In the genomic region with DNA sequence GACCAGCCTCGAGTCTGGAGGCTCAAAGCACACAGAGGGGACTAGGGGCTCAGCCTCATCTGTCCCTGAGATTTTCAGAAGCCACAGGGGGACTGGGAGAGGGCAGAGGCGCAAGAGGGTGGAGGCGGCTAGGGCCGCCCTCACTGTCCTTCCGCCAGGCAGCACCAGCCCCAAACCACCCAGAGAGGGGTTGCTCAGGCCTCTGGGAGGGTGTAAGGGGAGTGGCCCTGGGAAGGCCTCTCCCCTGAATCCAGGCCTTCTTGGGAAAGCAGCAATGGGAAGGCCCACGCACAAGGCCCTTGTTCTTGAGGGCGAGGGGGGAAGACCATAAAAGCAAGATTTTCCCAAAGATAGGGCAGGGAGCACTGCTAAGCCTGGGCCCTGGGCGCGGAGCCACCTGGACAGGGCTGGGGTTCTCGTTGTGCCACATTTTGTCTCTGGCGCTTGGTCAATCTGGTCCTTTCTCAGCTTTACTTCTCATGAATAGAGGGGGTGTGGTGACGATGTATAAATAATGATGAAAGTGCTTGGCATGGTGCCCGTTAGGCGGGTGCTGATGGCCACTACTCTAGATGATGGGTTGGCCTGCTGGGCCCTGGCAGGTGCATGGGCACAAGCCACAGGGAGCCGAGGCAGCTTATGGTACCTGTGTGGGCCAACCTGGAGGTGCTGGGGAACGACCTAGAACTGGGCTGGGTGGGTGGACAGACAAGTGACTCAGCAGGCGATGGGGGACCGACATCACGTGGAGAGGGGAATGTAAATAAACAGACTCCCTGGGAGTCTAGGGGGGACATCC, we compare ENCODE assay signal across 9 cellular contexts. TPM values are rescaled to one million over a fixed set of nuclear protein-coding genes. Genes with fewer than 3 reads are reported as not detected.
A peak's percentile ranks its signal among the peaks of the same experiment; 100 is the strongest.
DNase-seq lines count a peak whose midpoint lies in the region; ATAC-seq, FAIRE-seq and TF ChIP-seq lines count a peak whose summit lies in the region.
"Had no signal": no experiment of that assay in that cellular context is flagged by ENCODE, and none has a peak within 500 bp of the region (broad histone marks: within the 10 kb centered on the region; RNA-seq: fewer than 3 reads in every experiment).

No MANE protein-coding gene starts in this region.

- 0 out of 2 replicates have a peak overlapping the region, but pooled peaks have one; percentile 32 for H3K27ac Mint-ChIP-seq in WTC11
- no peak overlapping the region for H3K27ac Mint-ChIP-seq in stimulated activated naive B cell treated with anti-CD40 and anti-IgM and Interleukin-4, amounts not matched to agents 10 μg/mL and 1 μg/mL and 100 μg/mL, for 72 hours

- H3K4me3 ChIP-seq in lung = no peak overlapping the region
- H3K4me3 ChIP-seq in esophagus squamous epithelium = no peak overlapping the region

- intact Hi-C loops in esophagus squamous epithelium (cut with DNase I) = loop anchor here (5.0 kb wide), 1 partner anchor 437 kb away; the partner anchor contains the start of gene PTK6

- no peak overlapping the region for H3K4me3 Mint-ChIP-seq in WTC11
- no peak overlapping the region for H3K4me3 Mint-ChIP-seq in stimulated activated naive B cell treated with anti-CD40 and anti-IgM and Interleukin-4, amounts not matched to agents 10 μg/mL and 1 μg/mL and 100 μg/mL, for 72 hours

- FAIRE-seq in D721Med (lab: Jason Lieb, UNC) = no peak

- CTCF ChIA-PET in WTC11 (lab: Charles Lee) = interaction anchor here (0.6 to 2.3 kb wide), 51 partner anchors 12 to 492 kb away, joined by 3 to 54 read pairs (median 5); partner anchors contain the start of genes ARFRP1, C20orf204, PTK6 and STMN3

- H3K27ac ChIP-seq in lung (ENCODE audit: low read depth in 1 of 2, low read length in 1 of 2) (no peak overlapping the region), esophagus squamous epithelium (peak overlapping the region in 2 of 4 donors; percentile 49 to 64)
- H3K27ac ChIP-seq: PC-9 had no signal

- POLR2A ChIA-PET in WTC11 (lab: Charles Lee) = interaction anchor here (1.0 kb wide), 1 partner anchor 110 kb away, joined by 3 read pairs; the partner anchor contains the start of gene TPD52L2

- no peaks in the 10 kb centered on the region for H3K36me3 Mint-ChIP-seq in WTC11
- H3K36me3 Mint-ChIP-seq in stimulated activated naive B cell treated with anti-CD40 and anti-IgM and Interleukin-4, amounts not matched to agents 10 μg/mL and 1 μg/mL and 100 μg/mL, for 72 hours = peaks cover 23 to 27% of the 10 kb centered on the region in 2 donors

- H3K27me3 ChIP-seq in lung (ENCODE audit: control insufficient read depth, insufficient read depth) (no peaks in the 10 kb centered on the region), esophagus squamous epithelium (no peaks in the 10 kb centered on the region)

- H3K4me1 Mint-ChIP-seq in WTC11 = peaks cover 18% of the 10 kb centered on the region
- H3K4me1 Mint-ChIP-seq in stimulated activated naive B cell treated with anti-CD40 and anti-IgM and Interleukin-4, amounts not matched to agents 10 μg/mL and 1 μg/mL and 100 μg/mL, for 72 hours = peaks cover 25 to 44% of the 10 kb centered on the region in 2 donors

- peaks cover 34% of the 10 kb centered on the region for H3K27me3 Mint-ChIP-seq in WTC11 (ENCODE audit: low read depth)
- no peaks in the 10 kb centered on the region for H3K27me3 Mint-ChIP-seq in stimulated activated naive B cell treated with anti-CD40 and anti-IgM and Interleukin-4, amounts not matched to agents 10 μg/mL and 1 μg/mL and 100 μg/mL, for 72 hours

- WGBS in lung, 2 donors = 70 to 79% methylated on average over 19 of the region's 19 CpGs
- 58 to 67% methylated on average over 14 to 16 of the region's 19 CpGs for WGBS in esophagus squamous epithelium, 2 donors

- peak; percentile 10 for DNase-seq in D721Med (ENCODE audit: insufficient read length, low spot score)
- DNase-seq in NCI-H1092 treated with DMSO at 0.1 percent for 48 hours (lab: John Stamatoyannopoulos, UW) = peak; percentile 96
- no peak for DNase-seq in WTC11 (ENCODE audit: low spot score)
- peak; percentile 42 for DNase-seq in lung (ENCODE audit: low spot score)
- DNase-seq in esophagus squamous epithelium (lab: John Stamatoyannopoulos, UW) = no peak
- no peak for DNase-seq in Ammon's horn (ENCODE audit: low spot score)
- no peak for DNase-seq in dedifferentiated amniotic fluid mesenchymal stem cell (ENCODE audit: extremely low spot score)
- no peak for DNase-seq in stimulated activated naive B cell treated with anti-CD40 and anti-IgM and Interleukin-4, amounts not matched to agents 10 μg/mL and 1 μg/mL and 100 μg/mL, for 72 hours

- ATAC-seq in WTC11 = no peak
- ATAC-seq in lung (ENCODE audit: insufficient read depth, low FRiP score) = no peak
- ATAC-seq in stimulated activated naive B cell treated with anti-CD40 and anti-IgM and Interleukin-4, amounts not matched to agents 10 μg/mL and 1 μg/mL and 100 μg/mL, for 72 hours (replicated peaks) = no peak

- H3K9me3 Mint-ChIP-seq in WTC11 = no peaks in the 10 kb centered on the region
- H3K9me3 Mint-ChIP-seq in stimulated activated naive B cell treated with anti-CD40 and anti-IgM and Interleukin-4, amounts not matched to agents 10 μg/mL and 1 μg/mL and 100 μg/mL, for 72 hours = no peaks in the 10 kb centered on the region

- H3K36me3 ChIP-seq in lung (ENCODE audit: control insufficient read depth in 2 of 2, insufficient read depth in 2 of 2, low read length in 2 of 2) = no peaks in the 10 kb centered on the region
- peaks cover 0 to 24% (median 0%) of the 10 kb centered on the region in 3 donors for H3K36me3 ChIP-seq in esophagus squamous epithelium

- TF ChIP-seq POLR2A in esophagus squamous epithelium (IDR thresholded peaks at IDR 0.05) = no peak

- H3K9me3 ChIP-seq in lung (ENCODE audit: control insufficient read depth in 2 of 2, insufficient read depth in 1 of 2, low read length in 1 of 2) (no peaks in the 10 kb centered on the region), esophagus squamous epithelium (no peaks in the 10 kb centered on the region)

- H3K4me1 ChIP-seq in lung (ENCODE audit: control insufficient read depth in 2 of 2, insufficient read depth in 2 of 2, low read length in 2 of 2) (peaks cover 5 to 7% of the 10 kb centered on the region in 2 donors), esophagus squamous epithelium (peaks cover 23 to 49% (median 31%) of the 10 kb centered on the region in 3 donors)

- TF ChIP-seq CTCF in D721Med (IDR thresholded peaks at IDR 0.05; ENCODE audit: insufficient read depth, missing control alignments) (no peak), WTC11 (IDR thresholded peaks at IDR 0.05) (no peak), lung (IDR thresholded peaks at IDR 0.05; ENCODE audit: control extremely low read depth, extremely low read depth) (no peak), esophagus squamous epithelium (IDR thresholded peaks at IDR 0.05) (no peak)

TF ChIP-seq in WTC11, 78 proteins besides CTCF, POLR2A, EP300 and RAD21 (continues in another document):
- TF ChIP-seq RELA (CRISPR knock-in tag; IDR thresholded peaks at IDR 0.05; ENCODE audit: borderline replicate concordance) (no peak), HMGA2 (CRISPR knock-in tag; IDR thresholded peaks at IDR 0.05) (no peak), NR3C1 (CRISPR knock-in tag; conservative IDR thresholded peaks at IDR 0.05; ENCODE audit: low read depth) (no peak), CBFB (CRISPR knock-in tag; IDR thresholded peaks at IDR 0.05; ENCODE audit: low read depth) (no peak), IRF2 (CRISPR knock-in tag; IDR thresholded peaks at IDR 0.05; ENCODE audit: borderline replicate concordance, low read depth) (no peak), NR1H2 (CRISPR knock-in tag; IDR thresholded peaks at IDR 0.05) (no peak), AR (CRISPR knock-in tag; IDR thresholded peaks at IDR 0.05) (no peak), JAZF1 (CRISPR knock-in tag; IDR thresholded peaks at IDR 0.05) (no peak), TEAD1 (CRISPR knock-in tag; IDR thresholded peaks at IDR 0.05) (no peak), ZNF423 (CRISPR knock-in tag; IDR thresholded peaks at IDR 0.05) (no peak), ETV6 (CRISPR knock-in tag; IDR thresholded peaks at IDR 0.05) (no peak), ATF3 (CRISPR knock-in tag; conservative IDR thresholded peaks at IDR 0.05) (no peak)

RNA-seq across cellular contexts. Expression of gene SAMD10, which starts 4.8 kb away (rescaled TPM):
- 4.6 to 6.2 TPM (median 4.8 TPM) in 3 replicates for total RNA-seq in WTC11 (2021)
- 1 to 10 TPM; 2.3 to 6.4 TPM for total RNA-seq in lung
- polyA plus RNA-seq in lung = 1 to 10 TPM; 4.7 to 6.8 TPM
- total RNA-seq in esophagus squamous epithelium = 10 to 100 TPM in 1 of 4 donors, 1 to 10 TPM in 3; 5.1 to 15.9 (median 6.8) TPM

RNA-seq across cellular contexts. Expression of gene ZNF512B, which starts 4.9 kb away (rescaled TPM):
- total RNA-seq in WTC11 (2021) (19.9 to 23.3 TPM (median 20.5 TPM) in 3 replicates), lung (10 to 100 TPM; 10.7 to 18.9 TPM), esophagus squamous epithelium (10 to 100 TPM; 10.7 to 17.6 (median 14.2) TPM)
- polyA plus RNA-seq in lung = 10 to 100 TPM in 1 of 2 donors, 1 to 10 TPM in 1; 8.7 to 13.0 TPM

RNA-seq across cellular contexts. Expression of gene PRPF6, which starts 6.3 kb away (rescaled TPM):
- total RNA-seq in WTC11 (2021) = 79.4 to 84.6 TPM (median 80.5 TPM) in 3 replicates
- total RNA-seq in lung = 10 to 100 TPM; 61.2 to 65.0 TPM
- polyA plus RNA-seq in lung = 10 to 100 TPM; 43.6 to 47.1 TPM
- 10 to 100 TPM; 34.1 to 57.4 (median 45.8) TPM for total RNA-seq in esophagus squamous epithelium

RNA-seq across cellular contexts. Expression of gene UCKL1, which starts 18.4 kb away (rescaled TPM):
- total RNA-seq in WTC11 (2021) = 46.8 to 51.2 TPM (median 48.0 TPM) in 3 replicates
- total RNA-seq in lung = 10 to 100 TPM; 33.6 to 42.7 TPM
- polyA plus RNA-seq in lung = 10 to 100 TPM; 34.8 to 37.5 TPM
- 10 to 100 TPM; 23.1 to 38.0 (median 25.6) TPM for total RNA-seq in esophagus squamous epithelium

Comparison
In these comparisons a context has a peak if more than half of its experiments do, and no peak if none do; other contexts are left out.
1. DNase-seq: peak in D721Med (single experiment), NCI-H1092 treated with DMSO at 0.1 percent for 48 hours (single experiment) and lung (single experiment); none in WTC11 (single experiment), esophagus squamous epithelium (single experiment), Ammon's horn (single experiment), dedifferentiated amniotic fluid mesenchymal stem cell (single experiment) and stimulated activated naive B cell treated with anti-CD40 and anti-IgM and Interleukin-4, amounts not matched to agents 10 μg/mL and 1 μg/mL and 100 μg/mL, for 72 hours (single experiment).